ENCODE assay signal across 10 cellular contexts in genomic region chr4:140343303-140343702, GRCh38. TPM values are rescaled to one million over a fixed set of nuclear protein-coding genes. Genes with fewer than 3 reads are reported as not detected.
DNase-seq lines count a peak whose midpoint lies in the region; ATAC-seq and TF ChIP-seq lines count a peak whose summit lies in the region.
"Had no signal": no experiment of that assay in that cellular context is flagged by ENCODE, and none has a peak within 500 bp of the region (broad histone marks: within the 10 kb centered on the region; RNA-seq: fewer than 3 reads in every experiment).

No MANE protein-coding gene starts in this region.

- peaks cover 14% of the 10 kb centered on the region for H3K27me3 Mint-ChIP-seq in activated CD8-positive, alpha-beta T cell treated with anti-CD3 and anti-CD28 coated beads for 36 hours

- TF ChIP-seq POLR2A in erythroblast (IDR thresholded peaks at IDR 0.05; ENCODE audit: low read length), result no peak

- intact Hi-C loops in activated CD8-positive, alpha-beta T cell treated with anti-CD3 and anti-CD28 coated beads for 36 hours (cut with micrococcal nuclease), result no loop called here

- no peak overlapping the region for H3K27ac Mint-ChIP-seq in activated CD8-positive, alpha-beta T cell treated with anti-CD3 and anti-CD28 coated beads for 36 hours
- H3K27ac Mint-ChIP-seq: activated naive CD4-positive, alpha-beta T cell treated with anti-CD3 and anti-CD28 coated beads, Interleukin-2, amount 10 ng/mL, durations not matched to agents 7 days and 5 days had no signal

- in situ Hi-C loops in ACHN (cut with HindIII; ENCODE audit: low pct_ligation_motif_present, low pct_unique_long_range_greater_than_20kb, low sequenced_read_pairs), result no loop called here

- peak; percentile 95 for ATAC-seq in GM19463 (IDR thresholded peaks at IDR 0.05; ENCODE audit: unreplicated experiment)
- no peak for ATAC-seq in activated CD8-positive, alpha-beta T cell treated with anti-CD3 and anti-CD28 coated beads for 36 hours

- TF ChIP-seq CTCF in activated CD8-positive, alpha-beta T cell treated with anti-CD3 and anti-CD28 coated beads for 36 hours (IDR thresholded peaks at IDR 0.05), result no peak

- H3K36me3 Mint-ChIP-seq in activated CD8-positive, alpha-beta T cell treated with anti-CD3 and anti-CD28 coated beads for 36 hours (ENCODE audit: low read depth), result no peaks in the 10 kb centered on the region
- H3K36me3 Mint-ChIP-seq: activated naive CD4-positive, alpha-beta T cell treated with anti-CD3 and anti-CD28 coated beads, Interleukin-2, amount 10 ng/mL, durations not matched to agents 7 days and 5 days had no signal

- POLR2A ChIA-PET in activated CD8-positive, alpha-beta T cell treated with anti-CD3 and anti-CD28 coated beads for 36 hours (lab: Charles Lee), result no interaction called here

- H3K4me1 Mint-ChIP-seq in activated CD8-positive, alpha-beta T cell treated with anti-CD3 and anti-CD28 coated beads for 36 hours (ENCODE audit: low read depth), result peaks cover 4% of the 10 kb centered on the region
- H3K4me1 Mint-ChIP-seq: activated naive CD4-positive, alpha-beta T cell treated with anti-CD3 and anti-CD28 coated beads, Interleukin-2, amount 10 ng/mL, durations not matched to agents 7 days and 5 days had no signal

- DNase-seq in ACHN (peak; percentile 45), HuH-7 (ENCODE audit: low spot score) (peak; percentile 9), iPS-NIHi7 (ENCODE audit: extremely low spot score) (peak; percentile 17), KG1 (lab: John Stamatoyannopoulos, UW) (no peak), NK-92 (lab: John Stamatoyannopoulos, UW; ENCODE audit: unreplicated experiment) (no peak), erythroblast (lab: John Stamatoyannopoulos, UW) (no peak)
- DNase-seq in activated CD8-positive, alpha-beta T cell treated with anti-CD3 and anti-CD28 coated beads for 36 hours, result no peak
- DNase-seq: activated naive CD4-positive, alpha-beta T cell treated with anti-CD3 and anti-CD28 coated beads, Interleukin-2, amount 10 ng/mL, durations not matched to agents 7 days and 5 days; Right ventricle myocardium superior had no signal

- H3K4me3 Mint-ChIP-seq in activated CD8-positive, alpha-beta T cell treated with anti-CD3 and anti-CD28 coated beads for 36 hours, result no peak overlapping the region
- H3K4me3 Mint-ChIP-seq: activated naive CD4-positive, alpha-beta T cell treated with anti-CD3 and anti-CD28 coated beads, Interleukin-2, amount 10 ng/mL, durations not matched to agents 7 days and 5 days had no signal

- CTCF ChIA-PET in activated CD8-positive, alpha-beta T cell treated with anti-CD3 and anti-CD28 coated beads for 36 hours (lab: Charles Lee), result interaction anchor here (0.9 kb wide), 1 partner anchor 18 kb away, joined by 3 read pairs; no protein-coding TSS in a partner anchor

- H3K9me3 Mint-ChIP-seq in activated CD8-positive, alpha-beta T cell treated with anti-CD3 and anti-CD28 coated beads for 36 hours, result no peaks in the 10 kb centered on the region
- H3K9me3 Mint-ChIP-seq: activated naive CD4-positive, alpha-beta T cell treated with anti-CD3 and anti-CD28 coated beads, Interleukin-2, amount 10 ng/mL, durations not matched to agents 7 days and 5 days had no signal

RNA-seq across cellular contexts. Expression of gene SCOC, which starts 30.1 kb away (rescaled TPM):
- 10 to 100 TPM; 44.6 to 44.7 TPM for total RNA-seq in activated CD8-positive, alpha-beta T cell treated with anti-CD3 and anti-CD28 coated beads for 36 hours

Comparison
In these comparisons a context has a peak if more than half of its experiments do, and no peak if none do; other contexts are left out.
1. DNase-seq: peak in ACHN (single experiment), HuH-7 (single experiment) and iPS-NIHi7 (single experiment); none in KG1 (single experiment), NK-92 (single experiment), activated CD8-positive, alpha-beta T cell treated with anti-CD3 and anti-CD28 coated beads for 36 hours (single experiment) and erythroblast (0 of 2).